31 cellular contexts compared by ENCODE assay signal in the genomic region with DNA sequence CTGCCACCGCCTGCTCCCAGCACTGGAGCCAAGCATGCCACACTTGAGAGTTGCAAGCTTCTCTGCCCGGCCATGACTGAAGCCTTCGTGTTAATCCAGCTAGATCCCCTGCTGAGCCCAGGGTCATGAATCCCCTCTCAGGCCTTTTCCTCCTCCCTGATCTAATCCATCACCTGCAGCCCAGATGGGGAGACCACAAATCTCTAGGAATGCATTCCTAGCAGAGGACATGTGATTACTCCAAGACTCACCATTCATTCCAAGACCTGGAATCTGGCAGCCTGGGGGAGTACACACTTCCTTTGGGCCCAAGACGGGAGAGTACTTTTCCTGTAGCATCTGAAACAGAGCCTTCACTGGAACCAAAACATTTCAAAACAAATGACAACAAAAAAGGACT.
DNase-seq lines count a peak whose midpoint lies in the region; ATAC-seq and TF ChIP-seq lines count a peak whose summit lies in the region.
"Had no signal": no experiment of that assay in that cellular context is flagged by ENCODE, and none has a peak within 500 bp of the region (broad histone marks: within the 10 kb centered on the region; RNA-seq: fewer than 3 reads in every experiment).

No MANE protein-coding gene starts in this region.

- H2AFZ ChIP-seq in neuronal stem cell (ENCODE audit: low read length) (no peak overlapping the region), MM.1S (ENCODE audit: low read length) (no peak overlapping the region), osteoblast (ENCODE audit: low read length) (no peak overlapping the region)

- no CpG with 5 or more reads among the region's 4 CpGs for WGBS in neuronal stem cell (ENCODE audit: extremely low coverage in 2 of 2, insufficient read length in 2 of 2, insufficient replicate concordance in 1 of 2), 2 donors

- no peak overlapping the region for H3K23ac ChIP-seq in neuronal stem cell (ENCODE audit: low read depth, low read length, poor library complexity)

- TF ChIP-seq CTCF in BJ (IDR thresholded peaks at IDR 0.05; ENCODE audit: insufficient read depth, low read depth, low read length) (no peak), MM.1S (IDR thresholded peaks at IDR 0.05; ENCODE audit: low read length) (no peak), osteoblast (IDR thresholded peaks at IDR 0.05; ENCODE audit: extremely low read depth, low read depth, low read length) (no peak)

- CTCF ChIA-PET in BJ (lab: Yijun Ruan, JAX), result interaction anchor here (1.2 kb wide), 1 partner anchor 19 kb away, joined by 3 read pairs; no protein-coding TSS in a partner anchor

- no peak for ATAC-seq in Right ventricle myocardium superior (ENCODE audit: poor library complexity)
- ATAC-seq: activated CD4-positive, CD25-positive, alpha-beta regulatory T cell treated with anti-CD3 and anti-CD28 coated beads, Interleukin-2, amount 50 U/mL, for 24 hours; activated naive CD8-positive, alpha-beta T cell treated with anti-CD3 and anti-CD28 coated beads, Interleukin-2, amount 50 U/mL, for 24 hours; left colon had no signal

- no peaks in the 10 kb centered on the region for H3K79me2 ChIP-seq in MM.1S (ENCODE audit: low read length)
- no peaks in the 10 kb centered on the region for H3K79me2 ChIP-seq in osteoblast (ENCODE audit: insufficient read depth, low read length)

- H3K18ac ChIP-seq in neuronal stem cell (ENCODE audit: low read length), result no peak overlapping the region

- H3K4ac ChIP-seq in neuronal stem cell (ENCODE audit: low read length), result no peak overlapping the region

- H3K9me3 ChIP-seq in neuronal stem cell (replicated peaks in 1 of 2; ENCODE audit: control insufficient read depth in 2 of 2, insufficient read depth in 1 of 2, low read depth in 1 of 2, low read length in 2 of 2) (no peaks in the 10 kb centered on the region), MM.1S (replicated peaks; ENCODE audit: insufficient read depth, low read length) (no peaks in the 10 kb centered on the region), osteoblast (ENCODE audit: low read depth, low read length) (no peaks in the 10 kb centered on the region)
- H3K9me3 ChIP-seq: HAP-1, sigmoid colon, transverse colon had no signal

- no peaks in the 10 kb centered on the region for H3K36me3 ChIP-seq in BJ (ENCODE audit: control insufficient read depth, insufficient read depth, low read length)
- H3K36me3 ChIP-seq in neuronal stem cell (replicated peaks in 1 of 2; ENCODE audit: control insufficient read depth in 2 of 2, insufficient read depth in 2 of 2, low read length in 2 of 2), result no peaks in the 10 kb centered on the region
- no peaks in the 10 kb centered on the region for H3K36me3 ChIP-seq in MM.1S (replicated peaks; ENCODE audit: insufficient read depth, low read length)
- no peaks in the 10 kb centered on the region for H3K36me3 ChIP-seq in osteoblast (ENCODE audit: insufficient read depth, low read length)
- H3K36me3 ChIP-seq: brain microvascular endothelial cell, HAP-1, sigmoid colon, transverse colon had no signal

- no peaks in the 10 kb centered on the region for H3F3A ChIP-seq in MM.1S (ENCODE audit: insufficient read depth, low read length)

- H3K27me3 ChIP-seq in BJ (ENCODE audit: control insufficient read depth, insufficient read depth, low read length) (no peaks in the 10 kb centered on the region), neuronal stem cell (ENCODE audit: control insufficient read depth in 3 of 3, insufficient read depth in 3 of 3, low read depth in 1 of 3, low read length in 3 of 3) (no peaks in the 10 kb centered on the region), MM.1S (replicated peaks; ENCODE audit: insufficient read depth, low read length) (no peaks in the 10 kb centered on the region), osteoblast (ENCODE audit: insufficient read depth, low read length) (no peaks in the 10 kb centered on the region)
- H3K27me3 ChIP-seq: brain microvascular endothelial cell, dorsolateral prefrontal cortex, sigmoid colon, transverse colon had no signal

- no peak overlapping the region for H2BK5ac ChIP-seq in neuronal stem cell (ENCODE audit: low read length)

- H2BK12ac ChIP-seq in neuronal stem cell (ENCODE audit: low read length), result no peak overlapping the region

- no peaks in the 10 kb centered on the region for H3K9me2 ChIP-seq in MM.1S (replicated peaks; ENCODE audit: insufficient read depth, low read length)

- no peak overlapping the region for H4K91ac ChIP-seq in neuronal stem cell (ENCODE audit: low read depth, low read length, poor library complexity)

- H3K27ac ChIP-seq in neuronal stem cell (replicated peaks; ENCODE audit: low read length) (no peak overlapping the region), MM.1S (ENCODE audit: low read length) (no peak overlapping the region), osteoblast (ENCODE audit: low read depth, low read length) (no peak overlapping the region)
- H3K27ac ChIP-seq: brain microvascular endothelial cell, dorsolateral prefrontal cortex, sigmoid colon, transverse colon had no signal

- H2BK15ac ChIP-seq in neuronal stem cell (ENCODE audit: low read length), result no peak overlapping the region

- no peaks in the 10 kb centered on the region for H3K79me1 ChIP-seq in neuronal stem cell (ENCODE audit: low read depth, low read length)

- H4K20me1 ChIP-seq in MM.1S (ENCODE audit: insufficient read depth, low read length), result no peaks in the 10 kb centered on the region
- H4K20me1 ChIP-seq in osteoblast (ENCODE audit: insufficient read depth, low read length), result no peaks in the 10 kb centered on the region

- H4K8ac ChIP-seq in neuronal stem cell (ENCODE audit: low read depth, low read length), result peak overlapping the region; percentile 67

- no peak overlapping the region for H3K14ac ChIP-seq in neuronal stem cell (ENCODE audit: low read length)

- no peak overlapping the region for H2AK5ac ChIP-seq in neuronal stem cell (ENCODE audit: low read depth, low read length)

- peaks cover 0 to 8% of the 10 kb centered on the region in 2 donors for H3K4me1 ChIP-seq in neuronal stem cell (ENCODE audit: control insufficient read depth in 2 of 2, insufficient read depth in 1 of 2, low read depth in 1 of 2, low read length in 2 of 2)
- H3K4me1 ChIP-seq in MM.1S (ENCODE audit: low read length), result no peaks in the 10 kb centered on the region
- H3K4me1 ChIP-seq in osteoblast (ENCODE audit: insufficient read depth, low read length), result no peaks in the 10 kb centered on the region
- H3K4me1 ChIP-seq: HAP-1, transverse colon had no signal

- H3K4me2 ChIP-seq in neuronal stem cell (ENCODE audit: insufficient read depth, low read length, poor library complexity, severe bottlenecking) (no peak overlapping the region), MM.1S (ENCODE audit: low read depth, low read length) (no peak overlapping the region), osteoblast (ENCODE audit: insufficient read depth, low read length) (no peak overlapping the region)

- POLR2A ChIA-PET in BJ (lab: Charles Lee), result no interaction called here

- H3K9ac ChIP-seq in neuronal stem cell (ENCODE audit: low read depth, low read length, poor library complexity) (no peak overlapping the region), MM.1S (ENCODE audit: low read length) (no peak overlapping the region)

- DNase-seq in BJ (ENCODE audit: low read depth), result peak; percentile 4
- peak; percentile 33 for DNase-seq in LoVo (ENCODE audit: low spot score)
- DNase-seq in epidermal melanocyte (ENCODE audit: insufficient read length, low spot score), result peak; percentile 28
- DNase-seq in neuronal stem cell (ENCODE audit: low spot score), result no peak
- DNase-seq in Right ventricle myocardium superior, result no peak
- no peak for DNase-seq in MM.1S
- DNase-seq in NCI-H1436 treated with DMSO at 0.1 percent for 48 hours (lab: John Stamatoyannopoulos, UW), result no peak
- no peak for DNase-seq in osteoblast (ENCODE audit: insufficient read length, low spot score, missing footprints)
- DNase-seq: activated CD4-positive, alpha-beta memory T cell treated with anti-CD3 and anti-CD28 coated beads, Interleukin-2, amount 10 ng/mL, durations not matched to agents 7 days and 5 days; activated CD8-positive, alpha-beta memory T cell treated with anti-CD3 and anti-CD28 coated beads, Interleukin-2, amount 50 U/mL, for 4 hours; activated naive CD4-positive, alpha-beta T cell; activated naive CD8-positive, alpha-beta T cell treated with anti-CD3 and anti-CD28 coated beads, Interleukin-2, amount 50 U/mL, for 24 hours; brain microvascular endothelial cell; C1 segment of cervical spinal cord; cerebellar nuclear complex; DMS153; dorsolateral prefrontal cortex; hypothalamus; Kasumi-1; left colon; MV-4-11; NCI-H146; NCI-H2107; NCI-H446; NCI-H774; RPMI8226; sigmoid colon; stimulated activated CD4-positive, alpha-beta T cell treated with anti-CD3 and anti-CD28 coated beads, Interleukin-4, amount 100 ng/mL, for 1 hour; transverse colon had no signal

- intact Hi-C loops in Right ventricle myocardium superior (cut with DNase I), result no loop called here

- H3K4me3 ChIP-seq in BJ (ENCODE audit: low read depth, low read length), result no peak overlapping the region
- H3K4me3 ChIP-seq in neuronal stem cell (ENCODE audit: low read length in 2 of 2), result no peak overlapping the region
- H3K4me3 ChIP-seq in MM.1S (ENCODE audit: low read length), result no peak overlapping the region
- no peak overlapping the region for H3K4me3 ChIP-seq in osteoblast (ENCODE audit: insufficient read depth, low read length)
- H3K4me3 ChIP-seq: dorsolateral prefrontal cortex, HAP-1, sigmoid colon, transverse colon had no signal

- H2BK120ac ChIP-seq in neuronal stem cell (ENCODE audit: low read depth, low read length), result no peak overlapping the region

Comparison
In these comparisons a context has a peak if more than half of its experiments do, and no peak if none do; other contexts are left out.
1. DNase-seq: peak in BJ (single experiment), LoVo (single experiment) and epidermal melanocyte (single experiment); none in neuronal stem cell (single experiment), Right ventricle myocardium superior (single experiment), MM.1S (single experiment), NCI-H1436 treated with DMSO at 0.1 percent for 48 hours (single experiment) and osteoblast (single experiment).